ENCODE assay signal across 18 cellular contexts in the genomic region with DNA sequence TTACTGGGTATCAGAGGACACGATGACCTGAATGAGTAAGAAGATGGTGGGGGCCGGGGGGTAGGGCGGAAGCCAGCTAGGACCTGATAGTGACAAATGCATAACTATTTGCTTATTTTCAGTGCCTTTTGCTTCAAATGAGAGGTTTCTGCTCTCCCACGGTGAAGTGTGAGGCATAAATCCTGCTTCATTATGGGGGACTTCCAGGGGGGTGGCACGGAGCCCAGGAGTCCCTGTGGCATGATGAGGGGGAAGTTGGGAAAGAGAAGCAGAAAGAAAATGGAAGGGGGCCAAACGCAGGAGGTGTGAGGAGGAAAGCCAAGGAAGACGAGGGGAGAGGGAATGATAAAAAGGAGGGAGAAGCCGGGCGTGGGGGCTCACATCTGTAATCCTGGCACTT. TPM values are rescaled to one million over a fixed set of nuclear protein-coding genes. Genes with fewer than 3 reads are reported as not detected.
DNase-seq lines count a peak whose midpoint lies in the region; ATAC-seq and TF ChIP-seq lines count a peak whose summit lies in the region.
"Had no signal": no experiment of that assay in that cellular context is flagged by ENCODE, and none has a peak within 500 bp of the region (broad histone marks: within the 10 kb centered on the region; RNA-seq: fewer than 3 reads in every experiment).

No MANE protein-coding gene starts in this region.

- no peak overlapping the region for H2AFZ ChIP-seq in Karpas-422 (ENCODE audit: low read length)

- in situ Hi-C loops in astrocyte of the spinal cord (cut with HindIII; ENCODE audit: low sequenced_read_pairs): no loop called here

- no peak overlapping the region for H3K9ac ChIP-seq in Karpas-422 (ENCODE audit: low read length)

- no peaks in the 10 kb centered on the region for H3K79me2 ChIP-seq in Karpas-422 (ENCODE audit: low read length)

- DNase-seq in AG09309 (ENCODE audit: low read depth) (peak; percentile 5), M059J (ENCODE audit: low read depth) (peak; percentile 9), astrocyte of the spinal cord (ENCODE audit: low read depth, low spot score) (peak; percentile 17), fibroblast of the aortic adventitia (ENCODE audit: low read depth) (peak; percentile 49), retina (no peak), Karpas-422 (no peak)
- DNase-seq: AML-193; CD4-positive, CD25-positive, alpha-beta regulatory T cell; EL; Kasumi-1; NCI-H1436 treated with DMSO at 0.1 percent for 48 hours; NCI-H345; PC-3 had no signal

- TF ChIP-seq CTCF in AG09309 (IDR thresholded peaks at IDR 0.05; ENCODE audit: control insufficient read depth, insufficient read depth, low read depth, low read length, missing control alignments) (no peak), astrocyte of the spinal cord (IDR thresholded peaks at IDR 0.05; ENCODE audit: low read depth, low read length) (no peak), fibroblast of the aortic adventitia (IDR thresholded peaks at IDR 0.05; ENCODE audit: insufficient read depth, low read length) (no peak)

- H3K4me2 ChIP-seq in Karpas-422 (ENCODE audit: low read depth, low read length, poor library complexity, severe bottlenecking): no peak overlapping the region
- H3K4me2 ChIP-seq: A549 had no signal

- no peak for ATAC-seq in HG03457 (IDR thresholded peaks at IDR 0.05; ENCODE audit: unreplicated experiment)
- ATAC-seq in activated CD4-positive, CD25-positive, alpha-beta regulatory T cell treated with anti-CD3 and anti-CD28 coated beads, Interleukin-2, amount 50 U/mL, for 24 hours: no peak
- ATAC-seq: PC-3 had no signal

- no peaks in the 10 kb centered on the region for H3K4me1 ChIP-seq in Karpas-422 (ENCODE audit: low read length)
- H3K4me1 ChIP-seq: A549, HAP-1 had no signal

- H3K27me3 ChIP-seq in Karpas-422 (ENCODE audit: low read length): no peaks in the 10 kb centered on the region

- no peaks in the 10 kb centered on the region for H4K20me1 ChIP-seq in Karpas-422 (ENCODE audit: insufficient read depth, low read depth, low read length)

- H3K9me3 ChIP-seq in Karpas-422 (ENCODE audit: low read length): no peaks in the 10 kb centered on the region
- H3K9me3 ChIP-seq: A549, HAP-1 had no signal

- H3K4me3 ChIP-seq in AG09309 (ENCODE audit: control insufficient read depth, low read depth, low read length): no peak overlapping the region
- no peak overlapping the region for H3K4me3 ChIP-seq in astrocyte of the spinal cord (ENCODE audit: low read depth, low read length)
- H3K4me3 ChIP-seq in fibroblast of the aortic adventitia (ENCODE audit: low read depth, low read length): no peak overlapping the region
- no peak overlapping the region for H3K4me3 ChIP-seq in Karpas-422 (ENCODE audit: low read length)
- H3K4me3 ChIP-seq: A549, HAP-1, SK-N-MC had no signal

- no peak overlapping the region for H3K27ac ChIP-seq in Karpas-422 (ENCODE audit: low read length)
- H3K27ac ChIP-seq: A549, SK-N-MC had no signal

- no peaks in the 10 kb centered on the region for H3K36me3 ChIP-seq in Karpas-422 (ENCODE audit: insufficient read depth, low read length)
- H3K36me3 ChIP-seq: HAP-1 had no signal

- H3K9me2 ChIP-seq in Karpas-422 (replicated peaks; ENCODE audit: insufficient read depth, low read length): no peaks in the 10 kb centered on the region

RNA-seq across cellular contexts. Expression of a gene that starts 25.0 kb away (rescaled TPM):
- 0.22 and 1.1 TPM in 2 replicates for total RNA-seq in M059J (2014; rRNA removed; shearing (Covaris generic))
- 4.6 and 20.9 TPM in 2 replicates for total RNA-seq in fibroblast of the aortic adventitia (ENCODE audit: low replicate concordance)
- 2.3 and 3.3 TPM in 2 replicates for total RNA-seq in Karpas-422 (2014; rRNA removed; shearing (Covaris generic); ENCODE audit: low replicate concordance)
- total RNA-seq: CD4-positive, CD25-positive, alpha-beta regulatory T cell had no signal

Comparison
In these comparisons a context has a peak if more than half of its experiments do, and no peak if none do; other contexts are left out.
1. DNase-seq: peak in AG09309 (single experiment), M059J (single experiment), astrocyte of the spinal cord (single experiment) and fibroblast of the aortic adventitia (single experiment); none in retina (single experiment) and Karpas-422 (single experiment).